14 cellular contexts compared by ENCODE assay signal in genomic region chr16:79751785-79752184, GRCh38.
DNase-seq lines count a peak whose midpoint lies in the region; ATAC-seq and TF ChIP-seq lines count a peak whose summit lies in the region.
"Had no signal": no experiment of that assay in that cellular context is flagged by ENCODE, and none has a peak within 500 bp of the region (broad histone marks: within the 10 kb centered on the region; RNA-seq: fewer than 3 reads in every experiment).

No MANE protein-coding gene starts in this region.

- intact Hi-C loops in mammary epithelial cell (cut with micrococcal nuclease) = loop anchor here (5.0 kb wide), 2 partner anchors 94 to 149 kb away; partner anchors contain the start of gene MAF
- intact Hi-C loops in Right ventricle myocardium superior (cut with DNase I) = no loop called here
- intact Hi-C loops in vagina (cut with DNase I) = no loop called here

- H3K36me3 ChIP-seq in mammary epithelial cell (ENCODE audit: insufficient read depth, low read length) (no peaks in the 10 kb centered on the region), osteoblast (ENCODE audit: insufficient read depth, low read length) (no peaks in the 10 kb centered on the region), vagina (no peaks in the 10 kb centered on the region), smooth muscle cell (ENCODE audit: low read depth) (no peaks in the 10 kb centered on the region)
- H3K36me3 ChIP-seq: lower lobe of right lung had no signal

- H3K9ac ChIP-seq in mammary epithelial cell (ENCODE audit: insufficient read depth, low read length) (no peak overlapping the region), smooth muscle cell (ENCODE audit: low read depth) (no peak overlapping the region)

- no peak for TF ChIP-seq POLR2A in vagina (IDR thresholded peaks at IDR 0.05)

- dilution Hi-C loops in mammary epithelial cell (cut with HindIII; ENCODE audit: low sequenced_read_pairs) = no loop called here

- peak overlapping the region; percentile 60 for H3K4me2 ChIP-seq in mammary epithelial cell (ENCODE audit: insufficient read depth, low read depth, low read length)
- no peak overlapping the region for H3K4me2 ChIP-seq in osteoblast (ENCODE audit: insufficient read depth, low read length)
- H3K4me2 ChIP-seq in smooth muscle cell = no peak overlapping the region

- in situ Hi-C loops in mammary epithelial cell (cut with MboI; ENCODE audit: low sequenced_read_pairs in 2 of 2) (loop anchor here in 1 of 2 donors (25.0 kb wide), 2 partner anchors 139 to 1064 kb away; partner anchors contain the start of gene MAF), G401 (cut with HindIII; ENCODE audit: low sequenced_read_pairs) (no loop called here)

- peaks cover 32% of the 10 kb centered on the region for H3K4me1 ChIP-seq in mammary epithelial cell (ENCODE audit: insufficient read depth, low read length)
- H3K4me1 ChIP-seq in osteoblast (ENCODE audit: insufficient read depth, low read length) = peaks cover 13% of the 10 kb centered on the region
- peaks cover 38% of the 10 kb centered on the region for H3K4me1 ChIP-seq in vagina
- peaks cover 8% of the 10 kb centered on the region for H3K4me1 ChIP-seq in smooth muscle cell (ENCODE audit: low read depth)
- H3K4me1 ChIP-seq: lower lobe of right lung had no signal

- DNase-seq in mammary epithelial cell = peak; percentile 86
- DNase-seq in Right ventricle myocardium superior = no peak
- peak; percentile 59 for DNase-seq in osteoblast (ENCODE audit: insufficient read length, low spot score, missing footprints)
- no peak for DNase-seq in vagina (ENCODE audit: extremely low spot score in 2 of 2)
- no peak for DNase-seq in stimulated activated CD4-positive, alpha-beta T cell treated with anti-CD3 and anti-CD28 coated beads, Interleukin-1b, Interleukin-23, amount 100 ng/mL, for 48 hours
- DNase-seq in G401 (ENCODE audit: low spot score) = no peak
- no peak for DNase-seq in smooth muscle cell (lab: John Stamatoyannopoulos, UW; ENCODE audit: unreplicated experiment)
- DNase-seq: activated CD4-positive, alpha-beta T cell treated with anti-CD3 and anti-CD28 coated beads, Interleukin-2, amount 50 U/mL, for 4 hours; effector memory CD4-positive, alpha-beta T cell; EL; lower lobe of right lung; MM.1S; NCI-H82; SHP77 treated with DMSO at 0.1 percent for 48 hours had no signal

- H3F3A ChIP-seq in smooth muscle cell (ENCODE audit: low read depth) = peaks cover 10% of the 10 kb centered on the region

- peak; percentile 90 for ATAC-seq in Right ventricle myocardium superior (ENCODE audit: poor library complexity)

- H3K27me3 ChIP-seq in mammary epithelial cell (ENCODE audit: insufficient read depth, low read length) (no peaks in the 10 kb centered on the region), osteoblast (ENCODE audit: insufficient read depth, low read length) (peaks cover 2% of the 10 kb centered on the region), vagina (no peaks in the 10 kb centered on the region), smooth muscle cell (ENCODE audit: low read depth) (no peaks in the 10 kb centered on the region)

- CTCF ChIA-PET in mammary epithelial cell (lab: Charles Lee; ENCODE audit: low non-redundant PET) = interaction anchor here (0.6 kb wide), 1 partner anchor 25 kb away, joined by 3 read pairs; no protein-coding TSS in a partner anchor

- BruUV-seq in mammary epithelial cell (replicated peaks; lab: Mats Ljungman, UMichigan) = no TSS peak

- 0% methylated on average over 4 of the region's 4 CpGs for WGBS in mammary epithelial cell (ENCODE audit: low coverage, missing lambda C conversion rate)
- WGBS in smooth muscle cell (ENCODE audit: low lambda C conversion rate) = 53% methylated on average over 4 of the region's 4 CpGs

- TF ChIP-seq CTCF in mammary epithelial cell (conservative IDR thresholded peaks at IDR 0.05 in 1 of 2, IDR thresholded peaks at IDR 0.05 in 1 of 2; ENCODE audit: extremely low read depth in 1 of 2, insufficient read depth in 1 of 2, low read depth in 1 of 2, low read length in 2 of 2) (no peak), osteoblast (IDR thresholded peaks at IDR 0.05; ENCODE audit: extremely low read depth, low read depth, low read length) (no peak), vagina (IDR thresholded peaks at IDR 0.05) (no peak), smooth muscle cell (IDR thresholded peaks at IDR 0.05; ENCODE audit: borderline replicate concordance, insufficient read depth, poor library complexity, severe bottlenecking) (no peak)

- no peak overlapping the region for H2AFZ ChIP-seq in mammary epithelial cell (ENCODE audit: low read depth, low read length)
- no peak overlapping the region for H2AFZ ChIP-seq in osteoblast (ENCODE audit: low read length)
- no peak overlapping the region for H2AFZ ChIP-seq in smooth muscle cell (ENCODE audit: low read depth)

- H3K4me3 ChIP-seq in mammary epithelial cell (replicated peaks in 1 of 3; ENCODE audit: insufficient read depth in 1 of 3, low read depth in 2 of 3, low read length in 3 of 3) (no peak overlapping the region), osteoblast (ENCODE audit: insufficient read depth, low read length) (no peak overlapping the region), vagina (no peak overlapping the region), smooth muscle cell (no peak overlapping the region)
- H3K4me3 ChIP-seq: lower lobe of right lung had no signal

- H3K9me3 ChIP-seq in mammary epithelial cell (replicated peaks; ENCODE audit: insufficient read depth, low read length) (no peaks in the 10 kb centered on the region), osteoblast (ENCODE audit: low read depth, low read length) (peaks cover 3% of the 10 kb centered on the region), vagina (no peaks in the 10 kb centered on the region), smooth muscle cell (replicated peaks; ENCODE audit: low read depth) (no peaks in the 10 kb centered on the region)
- H3K9me3 ChIP-seq: lower lobe of right lung had no signal

- H3K27ac ChIP-seq in mammary epithelial cell (ENCODE audit: insufficient read depth, low read depth, low read length) = peak overlapping the region; percentile 48
- no peak overlapping the region for H3K27ac ChIP-seq in osteoblast (ENCODE audit: low read depth, low read length)
- H3K27ac ChIP-seq in vagina = peak overlapping the region; percentile 66
- no peak overlapping the region for H3K27ac ChIP-seq in smooth muscle cell (ENCODE audit: low read depth)
- H3K27ac ChIP-seq: lower lobe of right lung had no signal

- H4K20me1 ChIP-seq in mammary epithelial cell (ENCODE audit: insufficient read depth, low read length) (no peaks in the 10 kb centered on the region), osteoblast (ENCODE audit: insufficient read depth, low read length) (no peaks in the 10 kb centered on the region), smooth muscle cell (ENCODE audit: low read depth) (no peaks in the 10 kb centered on the region)

- H3K79me2 ChIP-seq in mammary epithelial cell (ENCODE audit: insufficient read depth, low read length) (no peaks in the 10 kb centered on the region), osteoblast (ENCODE audit: insufficient read depth, low read length) (no peaks in the 10 kb centered on the region), smooth muscle cell (ENCODE audit: low read depth) (no peaks in the 10 kb centered on the region)

Comparison
In these comparisons a context has a peak if more than half of its experiments do, and no peak if none do; other contexts are left out.
1. DNase-seq: peak in mammary epithelial cell (single experiment) and osteoblast (single experiment); none in Right ventricle myocardium superior (single experiment), vagina (0 of 2), stimulated activated CD4-positive, alpha-beta T cell treated with anti-CD3 and anti-CD28 coated beads, Interleukin-1b, Interleukin-23, amount 100 ng/mL, for 48 hours (single experiment), G401 (single experiment) and smooth muscle cell (single experiment).
2. H3K27ac ChIP-seq: peak in mammary epithelial cell (single experiment) and vagina (single experiment); none in osteoblast (single experiment) and smooth muscle cell (single experiment).